In genomic region chr5:132498686-132499271, GRCh38 we compare ENCODE assay signal across 10 cellular contexts. TPM values are rescaled to one million over a fixed set of nuclear protein-coding genes. Genes with fewer than 3 reads are reported as not detected.
DNase-seq lines count a peak whose midpoint lies in the region; ATAC-seq and TF ChIP-seq lines count a peak whose summit lies in the region.
"Had no signal": no experiment of that assay in that cellular context is flagged by ENCODE, and none has a peak within 500 bp of the region (broad histone marks: within the 10 kb centered on the region; RNA-seq: fewer than 3 reads in every experiment).

No MANE protein-coding gene starts in this region.

- no peaks in the 10 kb centered on the region for H3K27me3 ChIP-seq in lower lobe of right lung (ENCODE audit: low read depth)
- no peaks in the 10 kb centered on the region for H3K27me3 ChIP-seq in suprapubic skin

- no peaks in the 10 kb centered on the region for H3K9me3 Mint-ChIP-seq in activated CD4-positive, alpha-beta memory T cell treated with anti-CD3 and anti-CD28 coated beads, Interleukin-2, amount 10 ng/mL, durations not matched to agents 7 days and 5 days
- no peaks in the 10 kb centered on the region for H3K9me3 Mint-ChIP-seq in activated CD4-positive, alpha-beta memory T cell treated with anti-CD3 and anti-CD28 coated beads for 36 hours
- no peaks in the 10 kb centered on the region for H3K9me3 Mint-ChIP-seq in activated naive CD8-positive, alpha-beta T cell treated with anti-CD3 and anti-CD28 coated beads, Interleukin-2, amount 10 ng/mL, durations not matched to agents 7 days and 5 days

- H3K4me3 ChIP-seq in lower lobe of right lung (no peak overlapping the region), suprapubic skin (no peak overlapping the region)

- no peaks in the 10 kb centered on the region for H3K27me3 Mint-ChIP-seq in activated CD4-positive, alpha-beta memory T cell treated with anti-CD3 and anti-CD28 coated beads, Interleukin-2, amount 10 ng/mL, durations not matched to agents 7 days and 5 days
- no peaks in the 10 kb centered on the region for H3K27me3 Mint-ChIP-seq in activated CD4-positive, alpha-beta memory T cell treated with anti-CD3 and anti-CD28 coated beads for 36 hours
- H3K27me3 Mint-ChIP-seq in activated naive CD8-positive, alpha-beta T cell treated with anti-CD3 and anti-CD28 coated beads, Interleukin-2, amount 10 ng/mL, durations not matched to agents 7 days and 5 days = no peaks in the 10 kb centered on the region

- peak overlapping the region; percentile 68 for H3K27ac Mint-ChIP-seq in activated CD4-positive, alpha-beta memory T cell treated with anti-CD3 and anti-CD28 coated beads, Interleukin-2, amount 10 ng/mL, durations not matched to agents 7 days and 5 days
- no peak overlapping the region for H3K27ac Mint-ChIP-seq in activated CD4-positive, alpha-beta memory T cell treated with anti-CD3 and anti-CD28 coated beads for 36 hours
- H3K27ac Mint-ChIP-seq in activated naive CD8-positive, alpha-beta T cell treated with anti-CD3 and anti-CD28 coated beads, Interleukin-2, amount 10 ng/mL, durations not matched to agents 7 days and 5 days = peak overlapping the region; percentile 86

- WGBS in suprapubic skin = 81% methylated on average over 4 of the region's 4 CpGs

- TF ChIP-seq EP300 in suprapubic skin (IDR thresholded peaks at IDR 0.05) = no peak

- no peak for TF ChIP-seq POLR2A in suprapubic skin (IDR thresholded peaks at IDR 0.05)

- intact Hi-C loops in activated CD4-positive, alpha-beta memory T cell treated with anti-CD3 and anti-CD28 coated beads for 36 hours (cut with micrococcal nuclease) = loop anchor here (5.0 to 10.0 kb wide), 3 partner anchors 59 to 954 kb away; partner anchors contain the start of genes RAD50 and RAPGEF6
- intact Hi-C loops in lower lobe of right lung (cut with DNase I) = no loop called here

- POLR2A ChIA-PET in activated CD4-positive, alpha-beta memory T cell treated with anti-CD3 and anti-CD28 coated beads, Interleukin-2, amount 10 ng/mL, durations not matched to agents 7 days and 5 days (lab: Charles Lee) = interaction anchor here (1.2 to 33.4 kb wide), 7 partner anchors 18 to 189 kb away, joined by 5 to 1155 read pairs (median 399); partner anchors contain the start of gene IRF1
- POLR2A ChIA-PET in activated CD4-positive, alpha-beta memory T cell treated with anti-CD3 and anti-CD28 coated beads for 36 hours (lab: Charles Lee) = interaction anchor here (1.6 to 7.4 kb wide), 6 partner anchors 11 to 112 kb away, joined by 6 to 103 read pairs (median 40); partner anchors contain the start of gene IRF1
- POLR2A ChIA-PET in activated naive CD8-positive, alpha-beta T cell treated with anti-CD3 and anti-CD28 coated beads, Interleukin-2, amount 10 ng/mL, durations not matched to agents 7 days and 5 days (lab: Charles Lee) = interaction anchor here (0.9 to 27.2 kb wide), 7 partner anchors 22 to 112 kb away, joined by 4 to 1195 read pairs (median 23); partner anchors contain the start of gene IRF1

- no peaks in the 10 kb centered on the region for H3K36me3 ChIP-seq in lower lobe of right lung
- no peaks in the 10 kb centered on the region for H3K36me3 ChIP-seq in suprapubic skin

- TF ChIP-seq CTCF in lower lobe of right lung (IDR thresholded peaks at IDR 0.05) (no peak), suprapubic skin (IDR thresholded peaks at IDR 0.05) (no peak)

- peaks cover 57% of the 10 kb centered on the region for H3K4me1 Mint-ChIP-seq in activated CD4-positive, alpha-beta memory T cell treated with anti-CD3 and anti-CD28 coated beads, Interleukin-2, amount 10 ng/mL, durations not matched to agents 7 days and 5 days
- H3K4me1 Mint-ChIP-seq in activated CD4-positive, alpha-beta memory T cell treated with anti-CD3 and anti-CD28 coated beads for 36 hours (ENCODE audit: low read depth) = peaks cover 39% of the 10 kb centered on the region
- peaks cover 42% of the 10 kb centered on the region for H3K4me1 Mint-ChIP-seq in activated naive CD8-positive, alpha-beta T cell treated with anti-CD3 and anti-CD28 coated beads, Interleukin-2, amount 10 ng/mL, durations not matched to agents 7 days and 5 days

- H3K36me3 Mint-ChIP-seq in activated CD4-positive, alpha-beta memory T cell treated with anti-CD3 and anti-CD28 coated beads, Interleukin-2, amount 10 ng/mL, durations not matched to agents 7 days and 5 days (ENCODE audit: low read depth) = peaks cover 4% of the 10 kb centered on the region
- no peaks in the 10 kb centered on the region for H3K36me3 Mint-ChIP-seq in activated CD4-positive, alpha-beta memory T cell treated with anti-CD3 and anti-CD28 coated beads for 36 hours
- H3K36me3 Mint-ChIP-seq in activated naive CD8-positive, alpha-beta T cell treated with anti-CD3 and anti-CD28 coated beads, Interleukin-2, amount 10 ng/mL, durations not matched to agents 7 days and 5 days = no peaks in the 10 kb centered on the region

- ATAC-seq in activated naive CD8-positive, alpha-beta T cell treated with anti-CD3 and anti-CD28 coated beads, Interleukin-2, amount 10 ng/mL, durations not matched to agents 7 days and 5 days (ENCODE audit: low read depth) = no peak
- ATAC-seq in lower lobe of right lung = no peak
- ATAC-seq in HG02610 (IDR thresholded peaks at IDR 0.05; ENCODE audit: unreplicated experiment) = no peak

- H3K4me1 ChIP-seq in lower lobe of right lung (peaks cover 65% of the 10 kb centered on the region), suprapubic skin (peaks cover 42% of the 10 kb centered on the region)

- H3K9me3 ChIP-seq in lower lobe of right lung (no peaks in the 10 kb centered on the region), suprapubic skin (no peaks in the 10 kb centered on the region)

- CTCF ChIA-PET in activated CD4-positive, alpha-beta memory T cell treated with anti-CD3 and anti-CD28 coated beads, Interleukin-2, amount 10 ng/mL, durations not matched to agents 7 days and 5 days (lab: Charles Lee) = interaction anchor here (0.9 to 12.6 kb wide), 12 partner anchors 9 to 280 kb away, joined by 3 to 333 read pairs (median 6); partner anchors contain the start of genes CCNI2 and IRF1
- CTCF ChIA-PET in activated CD4-positive, alpha-beta memory T cell treated with anti-CD3 and anti-CD28 coated beads for 36 hours (lab: Charles Lee) = interaction anchor here (0.8 to 13.6 kb wide), 10 partner anchors 34 to 435 kb away, joined by 3 to 461 read pairs (median 18); no protein-coding TSS in a partner anchor

- no peak for DNase-seq in activated CD4-positive, alpha-beta memory T cell treated with anti-CD3 and anti-CD28 coated beads, Interleukin-2, amount 10 ng/mL, durations not matched to agents 7 days and 5 days
- no peak for DNase-seq in activated CD4-positive, alpha-beta memory T cell treated with anti-CD3 and anti-CD28 coated beads for 36 hours
- DNase-seq in activated naive CD8-positive, alpha-beta T cell treated with anti-CD3 and anti-CD28 coated beads, Interleukin-2, amount 10 ng/mL, durations not matched to agents 7 days and 5 days = no peak
- DNase-seq in lower lobe of right lung = no peak
- no peak for DNase-seq in suprapubic skin (ENCODE audit: low spot score in 2 of 2)
- no peak for DNase-seq in NCI-H1436 treated with DMSO at 0.1 percent for 48 hours (lab: John Stamatoyannopoulos, UW)
- no peak for DNase-seq in NCI-H345 treated with DMSO at 0.1 percent for 48 hours (lab: John Stamatoyannopoulos, UW; ENCODE audit: unreplicated experiment)
- DNase-seq: activated CD4-positive, CD25-positive, alpha-beta regulatory T cell treated with anti-CD3 and anti-CD28 coated beads, Interleukin-2, amount 50 U/mL, for 72 hours had no signal

- H3K27ac ChIP-seq in lower lobe of right lung (peak overlapping the region; percentile 98), suprapubic skin (peak overlapping the region; percentile 95)

- no peak overlapping the region for H3K4me3 Mint-ChIP-seq in activated CD4-positive, alpha-beta memory T cell treated with anti-CD3 and anti-CD28 coated beads, Interleukin-2, amount 10 ng/mL, durations not matched to agents 7 days and 5 days
- H3K4me3 Mint-ChIP-seq in activated CD4-positive, alpha-beta memory T cell treated with anti-CD3 and anti-CD28 coated beads for 36 hours = no peak overlapping the region
- H3K4me3 Mint-ChIP-seq in activated naive CD8-positive, alpha-beta T cell treated with anti-CD3 and anti-CD28 coated beads, Interleukin-2, amount 10 ng/mL, durations not matched to agents 7 days and 5 days = no peak overlapping the region

RNA-seq across cellular contexts. Expression of gene IRF1, which starts 8.2 kb away (rescaled TPM):
- total RNA-seq in activated CD4-positive, alpha-beta memory T cell treated with anti-CD3 and anti-CD28 coated beads, Interleukin-2, amount 10 ng/mL, durations not matched to agents 7 days and 5 days = 100 to 1,000 TPM; 231 to 239 TPM
- 100 to 1,000 TPM; 104 to 106 TPM for total RNA-seq in activated CD4-positive, alpha-beta memory T cell treated with anti-CD3 and anti-CD28 coated beads for 36 hours
- 100 to 1,000 TPM; 228 to 238 TPM for total RNA-seq in activated naive CD8-positive, alpha-beta T cell treated with anti-CD3 and anti-CD28 coated beads, Interleukin-2, amount 10 ng/mL, durations not matched to agents 7 days and 5 days
- total RNA-seq in lower lobe of right lung (81.2 TPM), suprapubic skin (10 to 100 TPM; 17.5 to 24.1 (median 20.1) TPM)

RNA-seq across cellular contexts. Expression of gene IL5, which starts 44.5 kb away (rescaled TPM):
- 1 to 10 TPM; 2.6 to 3.3 TPM for total RNA-seq in activated CD4-positive, alpha-beta memory T cell treated with anti-CD3 and anti-CD28 coated beads, Interleukin-2, amount 10 ng/mL, durations not matched to agents 7 days and 5 days
- total RNA-seq in activated CD4-positive, alpha-beta memory T cell treated with anti-CD3 and anti-CD28 coated beads for 36 hours = 1 to 10 TPM; 4.1 to 5.0 TPM
- total RNA-seq in activated naive CD8-positive, alpha-beta T cell treated with anti-CD3 and anti-CD28 coated beads, Interleukin-2, amount 10 ng/mL, durations not matched to agents 7 days and 5 days = not detected
- total RNA-seq in lower lobe of right lung (not detected), suprapubic skin (not detected)
- total RNA-seq: cerebellum had no signal

RNA-seq across cellular contexts. Expression of gene RAD50, which starts 58.0 kb away (rescaled TPM):
- total RNA-seq in activated CD4-positive, alpha-beta memory T cell treated with anti-CD3 and anti-CD28 coated beads, Interleukin-2, amount 10 ng/mL, durations not matched to agents 7 days and 5 days = 10 to 100 TPM; 35.6 to 38.9 TPM
- 10 to 100 TPM; 44.6 to 47.6 TPM for total RNA-seq in activated CD4-positive, alpha-beta memory T cell treated with anti-CD3 and anti-CD28 coated beads for 36 hours
- total RNA-seq in activated naive CD8-positive, alpha-beta T cell treated with anti-CD3 and anti-CD28 coated beads, Interleukin-2, amount 10 ng/mL, durations not matched to agents 7 days and 5 days = 10 to 100 TPM; 30.7 to 34.1 TPM
- 33.2 TPM for total RNA-seq in lower lobe of right lung
- total RNA-seq in suprapubic skin = 10 to 100 TPM; 17.3 to 53.4 (median 32.5) TPM
